In genomic region chr7:74305987-74306736, GRCh38 we compare ENCODE assay signal across 1 cellular context.
TF ChIP-seq lines count a peak whose summit lies in the region.

No MANE protein-coding gene starts in this region.

TF ChIP-seq in A549, 52 proteins besides CTCF, POLR2A, EP300 and RAD21 (continued from another document):
- TF ChIP-seq PBX3 (IDR thresholded peaks at IDR 0.05) (no peak), FOSB (CRISPR knock-in tag; IDR thresholded peaks at IDR 0.05) (no peak), BHLHE40 (IDR thresholded peaks at IDR 0.05; ENCODE audit: low read depth, low read length) (no peak), CHD4 (IDR thresholded peaks at IDR 0.05; ENCODE audit: borderline replicate concordance) (no peak), CEBPB (IDR thresholded peaks at IDR 0.05) (no peak), TFCP2L1 (CRISPR knock-in tag; IDR thresholded peaks at IDR 0.05) (no peak), E2F6 (IDR thresholded peaks at IDR 0.05; ENCODE audit: borderline replicate concordance, low read depth) (no peak)
TF ChIP-seq in A549: peak in this region for 0.
